1 cellular context compared by ENCODE assay signal in genomic region chr19:48837081-48837524, GRCh38.
TF ChIP-seq lines count a peak whose summit lies in the region.

No MANE protein-coding gene starts in this region.

TF ChIP-seq in H1, 55 proteins besides CTCF, POLR2A, EP300 and RAD21:
- TF ChIP-seq BACH1 (IDR thresholded peaks at IDR 0.05; ENCODE audit: low read length), result peak; percentile 71
- peak; percentile 60 for TF ChIP-seq PHF8 (conservative IDR thresholded peaks at IDR 0.05; ENCODE audit: low read depth, low read length)
- TF ChIP-seq ASH2L (IDR thresholded peaks at IDR 0.05; ENCODE audit: low read length), result peak; percentile 50
- peak; percentile 48 for TF ChIP-seq KDM4A (IDR thresholded peaks at IDR 0.05; ENCODE audit: low read depth, low read length, severe bottlenecking)
- TF ChIP-seq SP1 (IDR thresholded peaks at IDR 0.05; ENCODE audit: low read depth, low read length), result no peak; the same call in 1 of the 2 replicates
- no peak for TF ChIP-seq USF2 (IDR thresholded peaks at IDR 0.05; ENCODE audit: low read length)
- 0 out of 2 replicates have a peak, but pooled peaks have one; percentile 18 for TF ChIP-seq CREB1 (IDR thresholded peaks at IDR 0.05)
- TF ChIP-seq YY1 (IDR thresholded peaks at IDR 0.05; ENCODE audit: low read depth, low read length), result 0 out of 2 replicates have a peak, but pooled peaks have one; percentile 26
- 0 out of 2 replicates have a peak, but pooled peaks have one; percentile 17 for TF ChIP-seq E2F6 (IDR thresholded peaks at IDR 0.05)
- TF ChIP-seq POLR2AphosphoS5 (IDR thresholded peaks at IDR 0.05; ENCODE audit: low read depth, low read length), result no peak; the same call in 1 of the 2 replicates
- peak; percentile 36 to 72; a peak in 3 of 4 replicates for TF ChIP-seq HDAC2 (IDR thresholded peaks at IDR 0.05; ENCODE audit: borderline replicate concordance in 1 of 2, low read depth in 2 of 2, low read length in 2 of 2)
- 0 out of 2 replicates have a peak, but pooled peaks have one; percentile 17 for TF ChIP-seq TBP (IDR thresholded peaks at IDR 0.05; ENCODE audit: low read depth, low read length)
- no peak for TF ChIP-seq TAF1 (IDR thresholded peaks at IDR 0.05; ENCODE audit: low read depth, low read length)
- TF ChIP-seq MAFK (IDR thresholded peaks at IDR 0.05; ENCODE audit: low read depth, low read length), result no peak
- no peak for TF ChIP-seq GTF2F1 (IDR thresholded peaks at IDR 0.05; ENCODE audit: borderline replicate concordance, low read depth, low read length)
TF ChIP-seq in H1: peak in this region for 9.
